Comparison of ENCODE assay signal across 11 cellular contexts in genomic region chr19:6278051-6278450, GRCh38. TPM values are rescaled to one million over a fixed set of nuclear protein-coding genes. Genes with fewer than 3 reads are reported as not detected.
A peak's percentile ranks its signal among the peaks of the same experiment; 100 is the strongest.
DNase-seq lines count a peak whose midpoint lies in the region; ATAC-seq, FAIRE-seq and TF ChIP-seq lines count a peak whose summit lies in the region.
"Had no signal": no experiment of that assay in that cellular context is flagged by ENCODE, and none has a peak within 500 bp of the region (broad histone marks: within the 10 kb centered on the region; RNA-seq: fewer than 3 reads in every experiment).

No MANE protein-coding gene starts in this region.

- BruUV-seq in HepG2 (replicated peaks; lab: Mats Ljungman, UMichigan) = no TSS peak

- CTCF ChIA-PET in HepG2 (lab: Yijun Ruan, JAX; ENCODE audit: low intra/inter-chr PET ratio, low total read pairs) = no interaction called here

- TF ChIP-seq CTCF in HepG2 (CRISPR knock-in tag; IDR thresholded peaks at IDR 0.05) = no peak
- no peak for TF ChIP-seq CTCF in right lobe of liver (IDR thresholded peaks at IDR 0.05)

- H3K9me3 ChIP-seq in HepG2 (ENCODE audit: low read length) (no peaks in the 10 kb centered on the region), right lobe of liver (no peaks in the 10 kb centered on the region), adipocyte (ENCODE audit: control insufficient read depth, low read length) (no peaks in the 10 kb centered on the region), muscle layer of colon (ENCODE audit: low read length) (no peaks in the 10 kb centered on the region)

- H3K4me2 ChIP-seq in HepG2 (ENCODE audit: low read depth, low read length) = peak overlapping the region; percentile 90

- H3K4me3 ChIP-seq in HepG2 (replicated peaks in 1 of 3; ENCODE audit: insufficient read depth in 1 of 3, low read depth in 2 of 3, low read length in 3 of 3) = peak overlapping the region in 2 of 3 experiments; percentile 7 to 31; a peak in 1 of 6 replicates
- H3K4me3 ChIP-seq in right lobe of liver = no peak overlapping the region
- H3K4me3 ChIP-seq in adipocyte (ENCODE audit: low read length) = peak overlapping the region; percentile 91
- H3K4me3 ChIP-seq in muscle layer of colon (ENCODE audit: low read depth in 1 of 2, low read length in 2 of 2) = peak overlapping the region in 1 of 2 donors; percentile 77

- no peak overlapping the region for H2AFZ ChIP-seq in HepG2 (ENCODE audit: low read length)

- peaks cover 56% of the 10 kb centered on the region for H3K4me1 ChIP-seq in HepG2 (ENCODE audit: insufficient read depth, low read length)
- peaks cover 0 to 57% (median 27%) of the 10 kb centered on the region in 4 donors for H3K4me1 ChIP-seq in right lobe of liver
- H3K4me1 ChIP-seq in adipocyte (ENCODE audit: control insufficient read depth, insufficient read depth, low read length) = peaks cover 59% of the 10 kb centered on the region
- peaks cover 57% of the 10 kb centered on the region for H3K4me1 ChIP-seq in muscle layer of colon (ENCODE audit: insufficient read depth, low read length)

- DNase-seq in HepG2 (ENCODE audit: low spot score) (no peak), right lobe of liver (no peak), adipocyte (ENCODE audit: low read depth) (no peak), HT-29 (ENCODE audit: low spot score) (no peak), NCI-H2171 (lab: John Stamatoyannopoulos, UW) (no peak)
- DNase-seq: DMS79 treated with DMSO at 0.1 percent for 48 hours had no signal

- WGBS in HepG2 (ENCODE audit: low lambda C conversion rate) = 82% methylated on average over 9 of the region's 9 CpGs
- 61% methylated on average over 7 of the region's 9 CpGs for WGBS in right lobe of liver (ENCODE audit: insufficient coverage, low coverage, low lambda C conversion rate, missing lambda C conversion rate)

- TF ChIP-seq POLR2A in HepG2 (IDR thresholded peaks at IDR 0.05; ENCODE audit: insufficient read depth in 1 of 2, low read depth in 2 of 2, low read length in 2 of 2) (no peak), right lobe of liver (IDR thresholded peaks at IDR 0.05) (no peak)

- POLR2A ChIA-PET in HepG2 (lab: Yijun Ruan, JAX) = no interaction called here

- H3K27me3 ChIP-seq in HepG2 (ENCODE audit: control insufficient read depth in 1 of 2, insufficient read depth in 2 of 2, low read length in 2 of 2) = no peaks in the 10 kb centered on the region
- H3K27me3 ChIP-seq in right lobe of liver = no peaks in the 10 kb centered on the region
- H3K27me3 ChIP-seq in adipocyte (replicated peaks; ENCODE audit: control insufficient read depth, insufficient read depth, low read length) = no peaks in the 10 kb centered on the region
- H3K27me3 ChIP-seq in muscle layer of colon (ENCODE audit: control insufficient read depth in 1 of 2, insufficient read depth in 2 of 2, low read length in 2 of 2) = no peaks in the 10 kb centered on the region

- TF ChIP-seq EP300 in HepG2 (IDR thresholded peaks at IDR 0.05; ENCODE audit: low read depth in 2 of 2, low read length in 2 of 2) = no peak
- TF ChIP-seq EP300 in HepG2 (CRISPR knock-in tag; IDR thresholded peaks at IDR 0.05; ENCODE audit: borderline replicate concordance) = no peak

- H3K36me3 ChIP-seq in HepG2 (replicated peaks in 1 of 2; ENCODE audit: control insufficient read depth in 1 of 2, insufficient read depth in 2 of 2, low read length in 2 of 2) = peaks cover 0 to 9% of the 10 kb centered on the region in 2 experiments; a peak in 2 of 5 replicates
- no peaks in the 10 kb centered on the region for H3K36me3 ChIP-seq in right lobe of liver
- no peaks in the 10 kb centered on the region for H3K36me3 ChIP-seq in adipocyte (ENCODE audit: control insufficient read depth, insufficient read depth, low read length, severe bottlenecking)
- H3K36me3 ChIP-seq in muscle layer of colon (ENCODE audit: insufficient read depth, low read length) = no peaks in the 10 kb centered on the region

- H3K9ac ChIP-seq in HepG2 (ENCODE audit: insufficient read depth, low read depth, low read length) (peak overlapping the region; percentile 36; the same call in 1 of the 2 replicates), adipocyte (ENCODE audit: low read length) (peak overlapping the region; percentile 95), muscle layer of colon (ENCODE audit: low read length) (peak overlapping the region; percentile 71)

- no peak for TF ChIP-seq RAD21 in HepG2 (CRISPR knock-in tag; IDR thresholded peaks at IDR 0.05)

- no peak for FAIRE-seq in HepG2 (lab: Jason Lieb, UNC)
- FAIRE-seq: colon had no signal

- H3K79me2 ChIP-seq in HepG2 (ENCODE audit: insufficient read depth, low read length) = peaks cover 64% of the 10 kb centered on the region

- H4K20me1 ChIP-seq in HepG2 (ENCODE audit: insufficient read depth, low read length) = peaks cover 31% of the 10 kb centered on the region; the same call in 1 of the 2 replicates

- in situ Hi-C loops in HepG2 (cut with HindIII; ENCODE audit: extremely low pct_ligation_motif_present, low pct_unique_long_range_greater_than_20kb) = no loop called here

- H3K27ac ChIP-seq in HepG2 (ENCODE audit: extremely low read length, insufficient read depth, low read length) (no peak overlapping the region), right lobe of liver (no peak overlapping the region), muscle layer of colon (ENCODE audit: low read depth, low read length) (no peak overlapping the region)

- intact Hi-C loops in HepG2 (cut with micrococcal nuclease; ENCODE audit: unreplicated experiment) = no loop called here
- intact Hi-C loops in right lobe of liver (cut with DNase I) = no loop called here

- ATAC-seq in HepG2 (no peak), right lobe of liver (no peak), esophagus mucosa (no peak), GM21576 (IDR thresholded peaks at IDR 0.05; ENCODE audit: unreplicated experiment) (no peak)

RNA-seq across cellular contexts. Expression of gene MLLT1, which starts 1.7 kb away (rescaled TPM):
- total RNA-seq in HepG2 (2016; rRNA removed; fragmentation: Illumina TruSeq; extraction: Trizol) (11.6 and 12.2 TPM in 2 replicates), right lobe of liver (10 to 100 TPM; 11.3 to 24.3 (median 15.3) TPM), esophagus mucosa (27.5 TPM)
- 8.6 and 9.6 TPM in 2 replicates for total RNA-seq in HepG2 (2016; cell fraction: cytosol; rRNA removed; fragmentation: Illumina TruSeq; extraction: Trizol; ENCODE audit: low read depth)
- total RNA-seq in HepG2 (2016; cell fraction: insoluble cytoplasmic fraction; rRNA removed; fragmentation: Illumina TruSeq; extraction: Trizol) = 9.5 and 12.5 TPM in 2 replicates
- total RNA-seq in HepG2 (2016; cell fraction: membrane; rRNA removed; fragmentation: Illumina TruSeq; extraction: Trizol) = 12.7 and 15.3 TPM in 2 replicates
- 8.8 and 10.0 TPM in 2 replicates for total RNA-seq in HepG2 (2016; cell fraction: nucleus; rRNA removed; fragmentation: Illumina TruSeq; extraction: Trizol)
- polyA plus RNA-seq in HepG2 (2011; rRNA removed) = 11.7 and 12.7 TPM in 2 replicates
- 7.4 and 11.8 TPM in 2 replicates for polyA plus RNA-seq in HepG2 (2011; cell fraction: cytosol; rRNA removed)
- polyA plus RNA-seq in HepG2 (2011; cell fraction: nucleus; rRNA removed) = 27.2 and 40.6 TPM in 2 replicates
- polyA plus RNA-seq in HepG2 (2012) = 11.3 and 13.5 TPM in 2 replicates
- 4.7 and 6.0 TPM in 2 replicates for polyA plus RNA-seq in HepG2 (2016; cell fraction: cytosol; fragmentation: Illumina TruSeq; extraction: Trizol; ENCODE audit: low read depth)
- polyA plus RNA-seq in HepG2 (2016; cell fraction: insoluble cytoplasmic fraction; fragmentation: Illumina TruSeq; extraction: Trizol; ENCODE audit: low read depth) = 21.6 and 27.3 TPM in 2 replicates
- polyA plus RNA-seq in HepG2 (2016; cell fraction: membrane; fragmentation: Illumina TruSeq; extraction: Trizol; ENCODE audit: low read depth) = 15.1 and 15.5 TPM in 2 replicates
- polyA plus RNA-seq in HepG2 (2016; cell fraction: nucleus; fragmentation: Illumina TruSeq; extraction: Trizol; ENCODE audit: insufficient read depth, low read depth) = 29.9 and 38.7 TPM in 2 replicates
- 22.8 and 26.1 TPM in 2 replicates for polyA minus RNA-seq in HepG2 (2011; rRNA and poly(A)+ RNA removed; ENCODE audit: low replicate concordance)
- 20.7 and 22.7 TPM in 2 replicates for polyA minus RNA-seq in HepG2 (2011; cell fraction: cytosol; rRNA and poly(A)+ RNA removed)
- 5.4 and 5.6 TPM in 2 replicates for polyA minus RNA-seq in HepG2 (2011; cell fraction: nucleus; rRNA and poly(A)+ RNA removed)
- total RNA-seq in HT-29 (2014; rRNA removed; shearing (Covaris generic)) = 22.5 and 27.4 TPM in 2 replicates

RNA-seq across cellular contexts. Expression of gene ACER1, which starts 55.4 kb away (rescaled TPM):
- total RNA-seq in HepG2 (2016; rRNA removed; fragmentation: Illumina TruSeq; extraction: Trizol) = not detected in 2 replicates
- not detected in 2 replicates for total RNA-seq in HepG2 (2016; cell fraction: cytosol; rRNA removed; fragmentation: Illumina TruSeq; extraction: Trizol; ENCODE audit: low read depth)
- total RNA-seq in HepG2 (2016; cell fraction: insoluble cytoplasmic fraction; rRNA removed; fragmentation: Illumina TruSeq; extraction: Trizol) = not detected in 2 replicates
- total RNA-seq in HepG2 (2016; cell fraction: membrane; rRNA removed; fragmentation: Illumina TruSeq; extraction: Trizol) = not detected in 2 replicates
- total RNA-seq in HepG2 (2016; cell fraction: nucleus; rRNA removed; fragmentation: Illumina TruSeq; extraction: Trizol) = not detected in 2 replicates
- not detected in 2 replicates for polyA plus RNA-seq in HepG2 (2011; rRNA removed)
- polyA plus RNA-seq in HepG2 (2011; cell fraction: cytosol; rRNA removed) = not detected in 2 replicates
- not detected in 2 replicates for polyA plus RNA-seq in HepG2 (2011; cell fraction: nucleus; rRNA removed)
- not detected in 2 replicates for polyA plus RNA-seq in HepG2 (2012)
- not detected in 2 replicates for polyA plus RNA-seq in HepG2 (2016; cell fraction: cytosol; fragmentation: Illumina TruSeq; extraction: Trizol; ENCODE audit: low read depth)
- not detected in 2 replicates for polyA plus RNA-seq in HepG2 (2016; cell fraction: insoluble cytoplasmic fraction; fragmentation: Illumina TruSeq; extraction: Trizol; ENCODE audit: low read depth)
- polyA plus RNA-seq in HepG2 (2016; cell fraction: membrane; fragmentation: Illumina TruSeq; extraction: Trizol; ENCODE audit: low read depth) = not detected in 2 replicates
- not detected in 2 replicates for polyA plus RNA-seq in HepG2 (2016; cell fraction: nucleus; fragmentation: Illumina TruSeq; extraction: Trizol; ENCODE audit: insufficient read depth, low read depth)
- polyA minus RNA-seq in HepG2 (2011; rRNA and poly(A)+ RNA removed; ENCODE audit: low replicate concordance) = not detected in 2 replicates
- polyA minus RNA-seq in HepG2 (2011; cell fraction: cytosol; rRNA and poly(A)+ RNA removed) = not detected in 2 replicates
- polyA minus RNA-seq in HepG2 (2011; cell fraction: nucleus; rRNA and poly(A)+ RNA removed) = not detected in 2 replicates
- total RNA-seq in right lobe of liver = under 1 TPM in 1 of 6 experiments, not detected in 5; 0.48 TPM
- not detected in 2 replicates for total RNA-seq in HT-29 (2014; rRNA removed; shearing (Covaris generic))
- total RNA-seq in esophagus mucosa = 1.8 TPM
- total RNA-seq: LHCN-M2 had no signal

Comparison
In these comparisons a context has a peak if more than half of its experiments do, and no peak if none do; other contexts are left out.
1. H3K4me3 ChIP-seq: peak in HepG2 (2 of 3) and adipocyte (single experiment); none in right lobe of liver (0 of 3).
2. H3K9ac ChIP-seq: peak in every context shown above with its lines; median percentile 95 in adipocyte; 71 in muscle layer of colon; 36 in HepG2.